Comparison of ENCODE assay signal across 8 cellular contexts in the genomic region with DNA sequence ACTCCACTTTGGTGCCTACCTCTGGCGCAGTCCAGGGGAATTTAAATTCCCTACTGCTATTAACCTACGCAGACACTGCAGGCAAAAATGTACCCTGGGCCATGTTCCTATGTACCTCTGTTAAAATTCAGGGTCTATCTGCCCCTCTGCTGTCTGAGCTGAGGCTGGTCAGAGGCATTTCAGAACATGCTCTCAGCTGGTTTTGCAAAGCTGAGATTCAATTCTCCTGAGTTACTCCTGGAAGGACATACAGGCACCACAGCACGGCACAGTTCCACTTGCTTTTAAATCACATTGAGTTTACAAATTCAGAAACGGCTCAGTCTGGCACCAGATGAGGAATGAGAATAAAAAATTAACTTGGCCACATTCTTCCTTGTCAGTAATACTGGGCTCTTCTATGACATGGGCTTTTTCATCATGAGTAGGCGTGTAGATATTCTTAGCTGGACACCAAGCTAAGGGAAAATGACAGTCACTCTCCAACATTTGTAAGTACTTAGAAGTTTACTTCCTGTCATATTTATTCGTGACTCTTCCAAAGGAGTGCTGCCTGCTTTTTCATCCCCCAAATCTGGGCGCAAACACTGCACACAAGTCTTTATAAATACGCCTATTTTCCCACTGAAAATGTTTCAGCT. TPM values are rescaled to one million over a fixed set of nuclear protein-coding genes. Genes with fewer than 3 reads are reported as not detected.
A peak's percentile ranks its signal among the peaks of the same experiment; 100 is the strongest.
DNase-seq lines count a peak whose midpoint lies in the region; ATAC-seq and TF ChIP-seq lines count a peak whose summit lies in the region.

No MANE protein-coding gene starts in this region.

- peak overlapping the region; percentile 100 for H3K9ac ChIP-seq in adipocyte (ENCODE audit: low read length)

- TF ChIP-seq POLR2A in gastrocnemius medialis (IDR thresholded peaks at IDR 0.05): peak; percentile 52 to 57

- ATAC-seq in left ventricle myocardium superior (peak; percentile 7), gastrocnemius medialis (peak; percentile 15 to 20), HG03354 (IDR thresholded peaks at IDR 0.05; ENCODE audit: poor library complexity, severe bottlenecking, unreplicated experiment) (no peak), HG02973 (IDR thresholded peaks at IDR 0.05; ENCODE audit: unreplicated experiment) (no peak)

- in situ Hi-C loops in gastrocnemius medialis (cut with MboI; ENCODE audit: low sequenced_read_pairs in 4 of 4): no loop called here

- H3K4me3 Mint-ChIP-seq in Calu3 (ENCODE audit: low read depth, unreplicated experiment): peak overlapping the region; percentile 86

- H3K27ac ChIP-seq in gastrocnemius medialis: peak overlapping the region; percentile 80 to 95 (median 89)

- BruUV-seq in Calu3 (replicated peaks; lab: Mats Ljungman, UMichigan): no TSS peak

- peaks cover 10% of the 10 kb centered on the region for H3K36me3 ChIP-seq in adipocyte (ENCODE audit: control insufficient read depth, insufficient read depth, low read length, severe bottlenecking)
- H3K36me3 ChIP-seq in gastrocnemius medialis: no peaks in the 10 kb centered on the region

- peaks cover 69% of the 10 kb centered on the region for H3K4me1 ChIP-seq in adipocyte (ENCODE audit: control insufficient read depth, insufficient read depth, low read length)
- H3K4me1 ChIP-seq in gastrocnemius medialis: peaks cover 53 to 62% of the 10 kb centered on the region in 2 donors

- TF ChIP-seq CTCF in Calu3 (IDR thresholded peaks at IDR 0.05; ENCODE audit: unreplicated experiment) (no peak), gastrocnemius medialis (IDR thresholded peaks at IDR 0.05 in 4 of 5, conservative IDR thresholded peaks at IDR 0.05 in 1 of 5) (no peak)

- peaks cover 66% of the 10 kb centered on the region for H3K4me1 Mint-ChIP-seq in Calu3 (ENCODE audit: low read depth, unreplicated experiment)

- H3K9me3 ChIP-seq in adipocyte (ENCODE audit: control insufficient read depth, low read length): no peaks in the 10 kb centered on the region
- no peaks in the 10 kb centered on the region for H3K9me3 ChIP-seq in gastrocnemius medialis

- intact Hi-C loops in Calu3 (cut with micrococcal nuclease; ENCODE audit: unreplicated experiment): loop anchor here (2.0 to 5.0 kb wide), 4 partner anchors 41 to 471 kb away; a partner anchor contains a TSS
- intact Hi-C loops in left ventricle myocardium superior (cut with micrococcal nuclease): loop anchor here (10.0 kb wide), 1 partner anchor 61 kb away; no protein-coding TSS in a partner anchor
- intact Hi-C loops in gastrocnemius medialis (cut with DNase I; ENCODE audit: low total_unique reads): loop anchor here (2.0 to 10.0 kb wide), 5 partner anchors 51 to 981 kb away; a partner anchor contains a TSS

- DNase-seq in Calu3: no peak
- peak; percentile 69 for DNase-seq in adipocyte (ENCODE audit: low read depth)
- DNase-seq in left ventricle myocardium superior: no peak
- no peak for DNase-seq in gastrocnemius medialis
- DNase-seq in NOMO-1 treated with DMSO at 0.1 percent for 48 hours (lab: John Stamatoyannopoulos, UW; ENCODE audit: unreplicated experiment): no peak
- DNase-seq in NCI-H2227 (lab: John Stamatoyannopoulos, UW; ENCODE audit: unreplicated experiment): no peak

- H3K4me3 ChIP-seq in adipocyte (ENCODE audit: low read length): peak overlapping the region; percentile 99
- H3K4me3 ChIP-seq in gastrocnemius medialis: peak overlapping the region; percentile 83 to 97 (median 86)

- CTCF ChIA-PET in Calu3 (lab: Charles Lee): interaction anchor here (1.0 to 3.1 kb wide), 5 partner anchors 12 to 68 kb away, joined by 3 to 10 read pairs (median 3); no protein-coding TSS in a partner anchor

- peak overlapping the region; percentile 97 for H3K27ac Mint-ChIP-seq in Calu3 (ENCODE audit: unreplicated experiment)

- peaks cover 44% of the 10 kb centered on the region for H3K36me3 Mint-ChIP-seq in Calu3 (ENCODE audit: insufficient read depth, unreplicated experiment)

- H3K27me3 ChIP-seq in adipocyte (replicated peaks; ENCODE audit: control insufficient read depth, insufficient read depth, low read length): no peaks in the 10 kb centered on the region
- H3K27me3 ChIP-seq in gastrocnemius medialis: no peaks in the 10 kb centered on the region

- H3K9me3 Mint-ChIP-seq in Calu3 (ENCODE audit: low read depth, unreplicated experiment): no peaks in the 10 kb centered on the region

- H3K27me3 Mint-ChIP-seq in Calu3 (ENCODE audit: unreplicated experiment): no peaks in the 10 kb centered on the region

RNA-seq across cellular contexts. Expression of a gene that starts 2.0 kb away (rescaled TPM):
- total RNA-seq in Calu3 (2022) (77.2 and 80.4 TPM in 2 replicates), left ventricle myocardium superior (49.8 TPM), gastrocnemius medialis (100 to 1,000 TPM; 281 to 590 (median 339) TPM)

Comparison
In these comparisons a context has a peak if more than half of its experiments do, and no peak if none do; other contexts are left out.
1. ATAC-seq: peak in left ventricle myocardium superior (single experiment) and gastrocnemius medialis (2 of 2); none in HG03354 (single experiment) and HG02973 (single experiment).